8 cellular contexts compared by ENCODE assay signal in genomic region chr11:94768602-94769511, GRCh38. TPM values are rescaled to one million over a fixed set of nuclear protein-coding genes. Genes with fewer than 3 reads are reported as not detected.
DNase-seq lines count a peak whose midpoint lies in the region; ATAC-seq, FAIRE-seq and TF ChIP-seq lines count a peak whose summit lies in the region.

No MANE protein-coding gene starts in this region.

- CTCF ChIA-PET in activated CD4-positive, alpha-beta T cell treated with anti-CD3 and anti-CD28 coated beads for 36 hours (lab: Charles Lee), result interaction anchor here (0.6 to 2.0 kb wide), 4 partner anchors 12 to 1125 kb away, joined by 3 to 6 read pairs (median 3); no protein-coding TSS in a partner anchor

- POLR2A ChIA-PET in activated CD4-positive, alpha-beta T cell treated with anti-CD3 and anti-CD28 coated beads for 36 hours (lab: Charles Lee), result no interaction called here

- FAIRE-seq in pancreas (lab: Jason Lieb, UNC), result no peak

- no peaks in the 10 kb centered on the region for H3K9me3 Mint-ChIP-seq in activated CD4-positive, alpha-beta T cell treated with anti-CD3 and anti-CD28 coated beads for 36 hours (ENCODE audit: low read depth)

- no peak overlapping the region for H3K27ac ChIP-seq in cardiac muscle cell
- peak overlapping the region; percentile 83 to 94 (median 92) for H3K27ac ChIP-seq in pancreas

- no peak for TF ChIP-seq CTCF in cardiac muscle cell (IDR thresholded peaks at IDR 0.05; ENCODE audit: low read depth, low read length)
- no peak for TF ChIP-seq CTCF in pancreas (IDR thresholded peaks at IDR 0.05)

- peak; percentile 43 for ATAC-seq in activated CD4-positive, alpha-beta T cell treated with anti-CD3 and anti-CD28 coated beads for 36 hours
- ATAC-seq in pancreas, result peak; percentile 65 to 79 (median 70)

- no peaks in the 10 kb centered on the region for H3K36me3 Mint-ChIP-seq in activated CD4-positive, alpha-beta T cell treated with anti-CD3 and anti-CD28 coated beads for 36 hours (ENCODE audit: low read depth)

- H3K4me3 ChIP-seq in cardiac muscle cell, result peak overlapping the region; percentile 65
- H3K4me3 ChIP-seq in pancreas, result peak overlapping the region; percentile 62 to 92 (median 78)

- H3K36me3 ChIP-seq in cardiac muscle cell (no peaks in the 10 kb centered on the region), pancreas (no peaks in the 10 kb centered on the region)

- intact Hi-C loops in activated CD4-positive, alpha-beta T cell treated with anti-CD3 and anti-CD28 coated beads for 36 hours (cut with DNase I, micrococcal nuclease), result loop anchor here in 1 of 2 experiments (5.0 kb wide), 2 partner anchors 128 to 147 kb away; no protein-coding TSS in a partner anchor
- intact Hi-C loops in pancreas (cut with DNase I), result loop anchor here in 1 of 3 donors (10.0 kb wide), 1 partner anchor 134 kb away; no protein-coding TSS in a partner anchor

- H3K27me3 Mint-ChIP-seq in activated CD4-positive, alpha-beta T cell treated with anti-CD3 and anti-CD28 coated beads for 36 hours, result peaks cover 36% of the 10 kb centered on the region

- no peaks in the 10 kb centered on the region for H3K9me3 ChIP-seq in cardiac muscle cell (ENCODE audit: low read depth)
- H3K9me3 ChIP-seq in pancreas, result no peaks in the 10 kb centered on the region

- no peak overlapping the region for H3K27ac Mint-ChIP-seq in activated CD4-positive, alpha-beta T cell treated with anti-CD3 and anti-CD28 coated beads for 36 hours

- H3K4me1 ChIP-seq in cardiac muscle cell (ENCODE audit: low read depth), result no peaks in the 10 kb centered on the region
- peaks cover 0 to 14% (median 4%) of the 10 kb centered on the region in 3 donors for H3K4me1 ChIP-seq in pancreas

- 0% methylated on average over 84 to 87 of the region's 87 CpGs for WGBS in pancreas, 2 donors

- peak overlapping the region; percentile 65 for H3K4me3 Mint-ChIP-seq in activated CD4-positive, alpha-beta T cell treated with anti-CD3 and anti-CD28 coated beads for 36 hours

- H3K4me1 Mint-ChIP-seq in activated CD4-positive, alpha-beta T cell treated with anti-CD3 and anti-CD28 coated beads for 36 hours, result peaks cover 11% of the 10 kb centered on the region

- peaks cover 69% of the 10 kb centered on the region for H3K27me3 ChIP-seq in cardiac muscle cell
- no peaks in the 10 kb centered on the region for H3K27me3 ChIP-seq in pancreas

- DNase-seq in activated CD4-positive, alpha-beta T cell treated with anti-CD3 and anti-CD28 coated beads for 36 hours, result peak; percentile 35
- no peak for DNase-seq in activated CD4-positive, alpha-beta T cell treated with anti-CD3 and anti-CD28 coated beads for 1 hour
- peak; percentile 29 for DNase-seq in HK-2 (ENCODE audit: unreplicated experiment)
- peak; percentile 6 for DNase-seq in activated gamma-delta T cell (lab: John Stamatoyannopoulos, UW)
- DNase-seq in cardiac muscle cell (ENCODE audit: low read depth in 1 of 2, low spot score in 1 of 2), result peak; percentile 51 to 54
- DNase-seq in pancreas, result peak; percentile 42 to 83 (median 49)
- no peak for DNase-seq in NCI-H2029 (lab: John Stamatoyannopoulos, UW)
- no peak for DNase-seq in LoVo (ENCODE audit: low spot score)

RNA-seq across cellular contexts. Expression of gene AMOTL1, which starts 0.7 kb away (rescaled TPM):
- total RNA-seq in activated CD4-positive, alpha-beta T cell treated with anti-CD3 and anti-CD28 coated beads for 36 hours, result 1 to 10 TPM; 1.8 to 2.3 TPM
- total RNA-seq in cardiac muscle cell (3.5 and 5.1 TPM in 2 replicates), pancreas (10 to 100 TPM; 17.0 to 30.2 (median 19.6) TPM)
- polyA plus RNA-seq in cardiac muscle cell (1.2 and 3.2 TPM in 2 replicates), pancreas (1 to 10 TPM; 3.5 to 5.5 TPM)

Comparison
In these comparisons a context has a peak if more than half of its experiments do, and no peak if none do; other contexts are left out.
1. DNase-seq: peak in activated CD4-positive, alpha-beta T cell treated with anti-CD3 and anti-CD28 coated beads for 36 hours (single experiment), HK-2 (single experiment), activated gamma-delta T cell (single experiment), cardiac muscle cell (2 of 2) and pancreas (6 of 6); none in activated CD4-positive, alpha-beta T cell treated with anti-CD3 and anti-CD28 coated beads for 1 hour (single experiment), NCI-H2029 (single experiment) and LoVo (single experiment).